ENCODE assay signal across 8 cellular contexts in the genomic region with DNA sequence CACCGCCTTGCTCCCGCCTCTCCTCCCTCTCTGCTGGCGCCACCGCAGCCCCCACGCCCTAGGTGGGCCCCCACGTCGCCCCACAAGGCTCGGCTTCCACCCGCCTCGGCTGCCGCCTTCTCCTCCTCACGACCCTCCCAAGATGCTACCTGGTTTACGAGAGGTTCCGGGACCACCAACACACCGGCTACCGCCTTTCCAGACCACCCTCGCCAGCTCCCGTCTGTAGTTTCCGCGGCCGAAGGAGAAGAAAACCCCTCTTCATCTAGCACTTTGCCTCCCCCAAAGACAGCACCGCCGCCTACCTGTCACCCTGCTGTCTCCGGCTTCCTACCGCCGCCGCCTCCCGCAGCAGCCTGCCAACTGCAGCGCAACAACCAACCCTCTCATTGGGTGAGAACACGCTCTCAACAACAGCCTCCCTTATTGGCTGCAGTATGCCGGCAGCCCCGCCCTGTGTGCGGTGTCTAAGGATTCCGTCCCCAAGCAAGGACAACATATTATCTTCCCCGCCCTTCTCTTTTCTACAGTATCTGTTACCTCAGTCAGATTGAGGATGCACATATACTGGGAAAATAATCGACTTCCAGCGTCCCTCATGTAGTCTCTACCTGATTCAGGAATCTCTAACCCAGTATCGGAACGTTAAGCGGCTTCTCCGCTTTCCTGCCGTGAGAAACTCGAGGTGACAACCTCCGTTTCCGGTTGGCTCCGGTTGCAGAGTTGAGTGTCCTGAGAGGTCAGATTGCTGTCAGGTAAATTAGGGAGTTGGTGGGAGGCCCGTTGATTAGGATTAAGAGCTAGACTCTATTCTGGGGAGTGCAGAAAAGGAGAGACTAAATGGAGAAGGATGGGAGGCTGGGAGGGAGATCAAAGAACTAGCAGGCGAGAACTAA. TPM values are rescaled to one million over a fixed set of nuclear protein-coding genes. Genes with fewer than 3 reads are reported as not detected.
DNase-seq lines count a peak whose midpoint lies in the region; ATAC-seq and TF ChIP-seq lines count a peak whose summit lies in the region.

A gene (minus strand): TSS at position 367 of the 896 bp plus-strand sequence. CDS start 47,662 bp downstream, outside the sequence.
A gene (plus strand): TSS at position 697 of the 896 bp plus-strand sequence. CDS start 6,882 bp downstream, outside the sequence.

- no peaks in the 10 kb centered on the region for H3K27me3 Mint-ChIP-seq in activated naive CD4-positive, alpha-beta T cell treated with anti-CD3 and anti-CD28 coated beads, Interleukin-2, amount 10 ng/mL, durations not matched to agents 7 days and 5 days

- peak; percentile 96 for DNase-seq in GM10248 (ENCODE audit: extremely low spot score)
- DNase-seq in NB4 (ENCODE audit: low read depth) = peak; percentile 98
- DNase-seq in SK-N-MC (ENCODE audit: low read depth, low spot score) = peak; percentile 92
- DNase-seq in activated naive CD4-positive, alpha-beta T cell treated with anti-CD3 and anti-CD28 coated beads, Interleukin-2, amount 10 ng/mL, durations not matched to agents 7 days and 5 days = peak; percentile 95
- DNase-seq in globus pallidus (ENCODE audit: low spot score) = peak; percentile 93
- peak; percentile 19 to 95 (median 89) for DNase-seq in nucleus accumbens (lab: John Stamatoyannopoulos, UW)
- DNase-seq in suprapubic skin (ENCODE audit: low spot score in 2 of 2) = peak; percentile 94 to 96

- WGBS in suprapubic skin = under 1% methylated on average over 48 of the region's 48 CpGs

- H3K4me1 ChIP-seq in suprapubic skin = peaks cover 55% of the 10 kb centered on the region

- no peaks in the 10 kb centered on the region for H3K36me3 ChIP-seq in SK-N-MC (ENCODE audit: insufficient read depth, low read length)
- H3K36me3 ChIP-seq in suprapubic skin = no peaks in the 10 kb centered on the region

- CTCF ChIA-PET in GM10248 (lab: Yijun Ruan, JAX) = interaction anchor here (0.7 to 8.7 kb wide), 12 partner anchors 9 to 362 kb away, joined by 3 to 126 read pairs (median 4); a partner anchor contains a TSS
- CTCF ChIA-PET in activated naive CD4-positive, alpha-beta T cell treated with anti-CD3 and anti-CD28 coated beads, Interleukin-2, amount 10 ng/mL, durations not matched to agents 7 days and 5 days (lab: Charles Lee) = interaction anchor here (0.7 to 5.9 kb wide), 8 partner anchors 47 to 587 kb away, joined by 3 to 104 read pairs (median 8); a partner anchor contains a TSS

- no peak for TF ChIP-seq EP300 in suprapubic skin (IDR thresholded peaks at IDR 0.05)

- no peaks in the 10 kb centered on the region for H3K27me3 ChIP-seq in suprapubic skin

- TF ChIP-seq POLR2A in NB4 (IDR thresholded peaks at IDR 0.05; ENCODE audit: extremely low read depth, insufficient read length) = peak; percentile 77
- TF ChIP-seq POLR2A in suprapubic skin (IDR thresholded peaks at IDR 0.05) = peak in 1 of 2 donors; percentile 70

- H3K4me1 Mint-ChIP-seq in activated naive CD4-positive, alpha-beta T cell treated with anti-CD3 and anti-CD28 coated beads, Interleukin-2, amount 10 ng/mL, durations not matched to agents 7 days and 5 days = peaks cover 54% of the 10 kb centered on the region

- H3K9me3 ChIP-seq in SK-N-MC (ENCODE audit: low read depth, low read length) = no peaks in the 10 kb centered on the region
- no peaks in the 10 kb centered on the region for H3K9me3 ChIP-seq in suprapubic skin

- H3K4me3 ChIP-seq in NB4 (ENCODE audit: low read depth, low read length) (peak within 1 kb of the TSS; percentile 92), SK-N-MC (peak within 1 kb of the TSS; percentile 98), suprapubic skin (peak within 1 kb of the TSS; percentile 99)

- no peaks in the 10 kb centered on the region for H3K9me3 Mint-ChIP-seq in activated naive CD4-positive, alpha-beta T cell treated with anti-CD3 and anti-CD28 coated beads, Interleukin-2, amount 10 ng/mL, durations not matched to agents 7 days and 5 days

- H3K4me3 Mint-ChIP-seq in activated naive CD4-positive, alpha-beta T cell treated with anti-CD3 and anti-CD28 coated beads, Interleukin-2, amount 10 ng/mL, durations not matched to agents 7 days and 5 days = peak within 1 kb of the TSS; percentile 89

- H3K9ac ChIP-seq in SK-N-MC (ENCODE audit: insufficient read length) = peak within 1 kb of the TSS; percentile 96

- POLR2A ChIA-PET in GM10248 (lab: Yijun Ruan, JAX) = no interaction called here

- peaks cover 10% of the 10 kb centered on the region for H3K36me3 Mint-ChIP-seq in activated naive CD4-positive, alpha-beta T cell treated with anti-CD3 and anti-CD28 coated beads, Interleukin-2, amount 10 ng/mL, durations not matched to agents 7 days and 5 days

- ATAC-seq in HG02571 (IDR thresholded peaks at IDR 0.05; ENCODE audit: unreplicated experiment) = peak; percentile 99

- H3K27ac Mint-ChIP-seq in activated naive CD4-positive, alpha-beta T cell treated with anti-CD3 and anti-CD28 coated beads, Interleukin-2, amount 10 ng/mL, durations not matched to agents 7 days and 5 days = peak within 1 kb of the TSS; percentile 93

- TF ChIP-seq CTCF in GM10248 (IDR thresholded peaks at IDR 0.05; ENCODE audit: control extremely low read depth, extremely low read depth, low read depth, missing control alignments) = peak; percentile 38
- TF ChIP-seq CTCF in NB4 (IDR thresholded peaks at IDR 0.05; ENCODE audit: low read depth, low read length) = peak; percentile 9
- TF ChIP-seq CTCF in suprapubic skin (IDR thresholded peaks at IDR 0.05) = peak in 1 of 2 donors; percentile 46

- H3K27ac ChIP-seq in SK-N-MC (peak within 1 kb of the TSS; percentile 93), suprapubic skin (peak within 1 kb of the TSS; percentile 93)

RNA-seq across cellular contexts. Expression of the first gene that starts in this region (rescaled TPM):
- 10 to 100 TPM; 11.6 to 26.8 (median 12.7) TPM for total RNA-seq in suprapubic skin

RNA-seq across cellular contexts. Expression of the second gene that starts in this region (rescaled TPM):
- total RNA-seq in suprapubic skin = 10 to 100 TPM; 35.2 to 42.7 (median 37.5) TPM

Comparison
In these comparisons a context has a peak if more than half of its experiments do, and no peak if none do; other contexts are left out.
1. Peak in every context shown above with its lines: DNase-seq, ATAC-seq, H3K4me3 ChIP-seq and H3K27ac ChIP-seq.